Comparison of ENCODE assay signal across 1 cellular context in the genomic region with DNA sequence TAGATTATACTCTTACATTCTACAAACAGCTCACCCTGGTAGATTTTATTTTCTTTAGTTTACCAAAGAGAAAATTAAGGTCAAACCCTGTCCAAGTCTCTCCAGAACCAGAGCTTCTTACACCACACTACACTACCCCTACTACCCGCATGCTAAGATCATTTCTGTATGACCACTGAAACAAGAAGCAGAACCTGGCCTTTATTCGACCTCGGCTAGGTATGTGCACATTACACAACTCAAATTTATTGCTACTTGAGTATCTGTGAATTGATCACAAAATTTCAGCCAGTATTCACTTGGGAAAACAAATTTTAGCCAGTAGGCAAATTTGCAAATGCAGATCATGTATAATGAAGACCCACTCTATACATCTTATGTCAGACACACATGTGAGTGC.
TF ChIP-seq lines count a peak whose summit lies in the region.

No MANE protein-coding gene starts in this region.

TF ChIP-seq in H1, 55 proteins besides CTCF, POLR2A, EP300 and RAD21 (continued from another document):
- TF ChIP-seq CHD2 (IDR thresholded peaks at IDR 0.05; ENCODE audit: low read length), result no peak
